ENCODE assay signal across 10 cellular contexts in genomic region chr19:28393574-28394336, GRCh38.
DNase-seq lines count a peak whose midpoint lies in the region; ATAC-seq and TF ChIP-seq lines count a peak whose summit lies in the region.
"Had no signal": no experiment of that assay in that cellular context is flagged by ENCODE, and none has a peak within 500 bp of the region (broad histone marks: within the 10 kb centered on the region; RNA-seq: fewer than 3 reads in every experiment).

No MANE protein-coding gene starts in this region.

- H3K36me3 Mint-ChIP-seq in activated B cell treated with CpG ODN at 0.5 μM for 24 hours (ENCODE audit: low read depth) (no peaks in the 10 kb centered on the region), nephron progenitor cell (ENCODE audit: low read depth) (no peaks in the 10 kb centered on the region)

- H3K4me3 ChIP-seq in Jurkat, Clone E6-1 (ENCODE audit: low read length): no peak overlapping the region

- H3K4me1 Mint-ChIP-seq in activated B cell treated with CpG ODN at 0.5 μM for 24 hours (peaks cover 9% of the 10 kb centered on the region), nephron progenitor cell (peaks cover 69% of the 10 kb centered on the region)

- H3K9me3 Mint-ChIP-seq in activated B cell treated with CpG ODN at 0.5 μM for 24 hours: no peaks in the 10 kb centered on the region
- H3K9me3 Mint-ChIP-seq in nephron progenitor cell: peaks cover 12% of the 10 kb centered on the region

- intact Hi-C loops in activated B cell treated with CpG ODN at 0.5 μM for 24 hours (cut with micrococcal nuclease): no loop called here

- POLR2A ChIA-PET in activated B cell treated with CpG ODN at 0.5 μM for 24 hours (lab: Charles Lee): no interaction called here

- CTCF ChIA-PET in activated B cell treated with CpG ODN at 0.5 μM for 24 hours (lab: Charles Lee): no interaction called here

- no peak for ATAC-seq in activated B cell treated with CpG ODN at 0.5 μM for 24 hours (ENCODE audit: low read depth)
- no peak for ATAC-seq in HG03025 (IDR thresholded peaks at IDR 0.05; ENCODE audit: low FRiP score, unreplicated experiment)
- no peak for ATAC-seq in GM21360 (IDR thresholded peaks at IDR 0.05; ENCODE audit: unreplicated experiment)
- ATAC-seq: PC-3 had no signal

- TF ChIP-seq CTCF in activated B cell treated with CpG ODN at 0.5 μM for 24 hours (IDR thresholded peaks at IDR 0.05): no peak
- no peak for TF ChIP-seq CTCF in nephron progenitor cell (IDR thresholded peaks at IDR 0.05)

- H3K27me3 Mint-ChIP-seq in activated B cell treated with CpG ODN at 0.5 μM for 24 hours (no peaks in the 10 kb centered on the region), nephron progenitor cell (ENCODE audit: low read depth, poor library complexity) (peaks cover 2% of the 10 kb centered on the region)

- H3K27ac Mint-ChIP-seq in activated B cell treated with CpG ODN at 0.5 μM for 24 hours (no peak overlapping the region), nephron progenitor cell (peak overlapping the region; percentile 93)

- peak overlapping the region; percentile 42 for H3K4me3 Mint-ChIP-seq in activated B cell treated with CpG ODN at 0.5 μM for 24 hours
- peak overlapping the region; percentile 55 for H3K4me3 Mint-ChIP-seq in nephron progenitor cell

- DNase-seq in ELR (ENCODE audit: low read depth): peak; percentile 38
- DNase-seq in Jurkat, Clone E6-1 (ENCODE audit: low read depth, low spot score): peak; percentile 51
- no peak for DNase-seq in activated B cell treated with CpG ODN at 0.5 μM for 24 hours
- no peak for DNase-seq in nephron progenitor cell
- no peak for DNase-seq in nucleus accumbens (lab: John Stamatoyannopoulos, UW)
- DNase-seq: activated T-cell treated with anti-CD3 and anti-CD28 coated beads, Interleukin-2, amount 50 U/mL, for 48 hours; NCI-H1694 treated with DMSO at 0.1 percent for 48 hours; PC-3 had no signal

Comparison
In these comparisons a context has a peak if more than half of its experiments do, and no peak if none do; other contexts are left out.
1. DNase-seq: peak in ELR (single experiment) and Jurkat, Clone E6-1 (single experiment); none in activated B cell treated with CpG ODN at 0.5 μM for 24 hours (single experiment), nephron progenitor cell (single experiment) and nucleus accumbens (0 of 56).